ENCODE assay signal across 11 cellular contexts in genomic region chr5:159040181-159040580, GRCh38. TPM values are rescaled to one million over a fixed set of nuclear protein-coding genes. Genes with fewer than 3 reads are reported as not detected.
DNase-seq lines count a peak whose midpoint lies in the region; ATAC-seq and TF ChIP-seq lines count a peak whose summit lies in the region.
"Had no signal": no experiment of that assay in that cellular context is flagged by ENCODE, and none has a peak within 500 bp of the region (broad histone marks: within the 10 kb centered on the region; RNA-seq: fewer than 3 reads in every experiment).

No MANE protein-coding gene starts in this region.

- H3K27ac ChIP-seq in ascending aorta = peak overlapping the region; percentile 36 to 83

- H3K27ac Mint-ChIP-seq in T-helper 2 cell treated with Interferon-gamma antibody and Interleukin-4, amounts not matched to agents 5 μg/mL and 100 μg/mL, for 36 hours = no peak overlapping the region

- H3K27me3 ChIP-seq in ascending aorta = no peaks in the 10 kb centered on the region

- peaks cover 8 to 55% of the 10 kb centered on the region in 2 donors for H3K4me1 ChIP-seq in ascending aorta

- H3K9me3 ChIP-seq in ascending aorta = no peaks in the 10 kb centered on the region

- no peaks in the 10 kb centered on the region for H3K36me3 Mint-ChIP-seq in T-helper 2 cell treated with Interferon-gamma antibody and Interleukin-4, amounts not matched to agents 5 μg/mL and 100 μg/mL, for 36 hours (ENCODE audit: low read depth)

- H3K4me1 Mint-ChIP-seq in T-helper 2 cell treated with Interferon-gamma antibody and Interleukin-4, amounts not matched to agents 5 μg/mL and 100 μg/mL, for 36 hours (ENCODE audit: low read depth) = no peaks in the 10 kb centered on the region
- H3K4me1 Mint-ChIP-seq: central memory CD8-positive, alpha-beta T cell had no signal

- ATAC-seq in GM21576 (IDR thresholded peaks at IDR 0.05; ENCODE audit: unreplicated experiment) = peak; percentile 55
- ATAC-seq in HG03439 (IDR thresholded peaks at IDR 0.05; ENCODE audit: unreplicated experiment) = peak; percentile 43
- ATAC-seq in HG03521 (IDR thresholded peaks at IDR 0.05; ENCODE audit: unreplicated experiment) = no peak

- intact Hi-C loops in ascending aorta (cut with DNase I) = no loop called here

- H3K4me3 ChIP-seq in GM08714 (ENCODE audit: low read length) = peak overlapping the region; percentile 35; the same call in 1 of the 2 replicates
- no peak overlapping the region for H3K4me3 ChIP-seq in ascending aorta

- no peak for TF ChIP-seq CTCF in ascending aorta (IDR thresholded peaks at IDR 0.05)

- H3K27me3 Mint-ChIP-seq in T-helper 2 cell treated with Interferon-gamma antibody and Interleukin-4, amounts not matched to agents 5 μg/mL and 100 μg/mL, for 36 hours (ENCODE audit: low read depth) = peaks cover 6% of the 10 kb centered on the region

- no peak for DNase-seq in ascending aorta (ENCODE audit: low spot score in 2 of 2)
- DNase-seq in DMS153 (lab: John Stamatoyannopoulos, UW) = no peak
- no peak for DNase-seq in stimulated activated naive CD4-positive, alpha-beta T cell (lab: John Stamatoyannopoulos, UW)
- DNase-seq in T-helper 2 cell treated with Interferon-gamma antibody and Interleukin-4, amounts not matched to agents 5 μg/mL and 100 μg/mL, for 36 hours (ENCODE audit: low spot score) = no peak
- DNase-seq: activated effector memory CD4-positive, alpha-beta T cell treated with anti-CD3 and anti-CD28 coated beads, Interleukin-2, amount 50 U/mL, for 16 hours; NCI-H1930 had no signal

- H3K36me3 ChIP-seq in ascending aorta = no peaks in the 10 kb centered on the region

- no peak overlapping the region for H3K4me3 Mint-ChIP-seq in T-helper 2 cell treated with Interferon-gamma antibody and Interleukin-4, amounts not matched to agents 5 μg/mL and 100 μg/mL, for 36 hours
- H3K4me3 Mint-ChIP-seq: central memory CD8-positive, alpha-beta T cell had no signal

- no peaks in the 10 kb centered on the region for H3K9me3 Mint-ChIP-seq in T-helper 2 cell treated with Interferon-gamma antibody and Interleukin-4, amounts not matched to agents 5 μg/mL and 100 μg/mL, for 36 hours
- H3K9me3 Mint-ChIP-seq: central memory CD8-positive, alpha-beta T cell had no signal

RNA-seq across cellular contexts. Expression of gene EBF1, which starts 59.5 kb away (rescaled TPM):
- 93.6 TPM for total RNA-seq in ascending aorta
